Comparison of ENCODE assay signal across 25 cellular contexts in the genomic region with DNA sequence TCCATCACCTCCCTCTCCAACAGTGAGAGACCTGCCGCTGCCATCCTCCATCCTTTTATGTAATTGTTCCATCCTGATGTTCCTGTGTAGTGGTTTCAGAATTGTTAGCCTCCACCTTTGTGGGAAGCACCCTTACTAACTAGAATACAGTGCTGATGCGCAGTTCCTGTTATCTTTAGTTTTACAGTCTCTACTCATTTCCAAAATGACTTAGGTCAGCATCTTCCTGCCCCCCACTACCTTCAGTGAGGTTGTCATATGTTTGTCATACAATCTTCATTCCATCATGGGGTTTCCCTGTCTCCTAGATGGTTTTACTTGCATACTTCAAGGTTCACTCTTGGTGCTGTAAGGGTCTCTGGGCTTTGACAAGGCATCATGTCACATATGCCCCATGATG.
"Had no signal": no experiment of that assay in that cellular context is flagged by ENCODE, and none has a peak within 500 bp of the region (broad histone marks: within the 10 kb centered on the region; RNA-seq: fewer than 3 reads in every experiment).

No MANE protein-coding gene starts in this region.

- H3K27ac Mint-ChIP-seq: activated B cell treated with CpG ODN at 0.5 μM for 24 hours; activated CD4-positive, alpha-beta memory T cell treated with anti-CD3 and anti-CD28 coated beads, Interleukin-2, amount 10 ng/mL, durations not matched to agents 7 days and 5 days; activated naive CD8-positive, alpha-beta T cell treated with anti-CD3 and anti-CD28 coated beads, Interleukin-2, amount 10 ng/mL, durations not matched to agents 7 days and 5 days; T-helper 1 cell treated with Interleukin-12 subunit alpha and Interleukin-12 subunit beta and Interleukin-4 antibody, amounts not matched to agents 30 μg/mL and 1 μg/mL, for 36 hours had no signal

- DNase-seq: activated B cell treated with CpG ODN at 0.5 μM for 24 hours; activated CD4-positive, alpha-beta memory T cell treated with anti-CD3 and anti-CD28 coated beads, Interleukin-2, amount 10 ng/mL, durations not matched to agents 7 days and 5 days; activated CD4-positive, alpha-beta T cell treated with anti-CD3 and anti-CD28 coated beads for 1 hour; activated CD4-positive, alpha-beta T cell treated with anti-CD3 and anti-CD28 coated beads, Interleukin-2, amount 50 U/mL, for 1 hour; activated effector memory CD4-positive, alpha-beta T cell treated with Interleukin-2 at 50 U/mL for 16 hours; activated naive CD4-positive, alpha-beta T cell treated with Interleukin-2 at 50 U/mL for 16 hours; activated naive CD8-positive, alpha-beta T cell treated with anti-CD3 and anti-CD28 coated beads, Interleukin-2, amount 10 ng/mL, durations not matched to agents 7 days and 5 days; adrenal gland; anterior cingulate cortex; Karpas-422; MM.1S; NCI-H1105; NCI-H1436; NCI-H1694 treated with DMSO at 0.1 percent for 48 hours; NCI-H2029 treated with DMSO at 0.1 percent for 48 hours; NCI-H345; NCI-H510A treated with DMSO at 0.1 percent for 48 hours; NCI-H69; NK-92 treated with Interleukin-12 subunit alpha and Interleukin-12 subunit beta, amount 100 ng/mL, for 24 hours; PC-3; SHP77; T-helper 9 cell had no signal

- H3K4me1 ChIP-seq: adrenal gland, SJSA1 had no signal

- H3K27ac ChIP-seq: adrenal gland, coronary artery, SJSA1 had no signal

- H3K4me3 ChIP-seq: adrenal gland, coronary artery, SJSA1 had no signal

- H3K36me3 Mint-ChIP-seq: activated naive CD8-positive, alpha-beta T cell treated with anti-CD3 and anti-CD28 coated beads, Interleukin-2, amount 10 ng/mL, durations not matched to agents 7 days and 5 days had no signal

- H3K4me1 Mint-ChIP-seq: activated B cell treated with CpG ODN at 0.5 μM for 24 hours; activated naive CD8-positive, alpha-beta T cell treated with anti-CD3 and anti-CD28 coated beads, Interleukin-2, amount 10 ng/mL, durations not matched to agents 7 days and 5 days had no signal

- ATAC-seq: PC-3 had no signal

- H3K9me3 ChIP-seq: adrenal gland, SJSA1 had no signal

- H3K9me3 Mint-ChIP-seq: activated B cell treated with CpG ODN at 0.5 μM for 24 hours; activated CD4-positive, alpha-beta memory T cell treated with anti-CD3 and anti-CD28 coated beads, Interleukin-2, amount 10 ng/mL, durations not matched to agents 7 days and 5 days; activated naive CD8-positive, alpha-beta T cell treated with anti-CD3 and anti-CD28 coated beads, Interleukin-2, amount 10 ng/mL, durations not matched to agents 7 days and 5 days; T-helper 1 cell treated with Interleukin-12 subunit alpha and Interleukin-12 subunit beta and Interleukin-4 antibody, amounts not matched to agents 30 μg/mL and 1 μg/mL, for 36 hours had no signal

- H3K27me3 ChIP-seq: adrenal gland, SJSA1 had no signal

- H3K4me3 Mint-ChIP-seq: activated B cell treated with CpG ODN at 0.5 μM for 24 hours; activated CD4-positive, alpha-beta memory T cell treated with anti-CD3 and anti-CD28 coated beads, Interleukin-2, amount 10 ng/mL, durations not matched to agents 7 days and 5 days; activated naive CD8-positive, alpha-beta T cell treated with anti-CD3 and anti-CD28 coated beads, Interleukin-2, amount 10 ng/mL, durations not matched to agents 7 days and 5 days; T-helper 1 cell treated with Interleukin-12 subunit alpha and Interleukin-12 subunit beta and Interleukin-4 antibody, amounts not matched to agents 30 μg/mL and 1 μg/mL, for 36 hours had no signal

- H3K36me3 ChIP-seq: adrenal gland had no signal
